Comparison of ENCODE assay signal across 8 cellular contexts in the genomic region with DNA sequence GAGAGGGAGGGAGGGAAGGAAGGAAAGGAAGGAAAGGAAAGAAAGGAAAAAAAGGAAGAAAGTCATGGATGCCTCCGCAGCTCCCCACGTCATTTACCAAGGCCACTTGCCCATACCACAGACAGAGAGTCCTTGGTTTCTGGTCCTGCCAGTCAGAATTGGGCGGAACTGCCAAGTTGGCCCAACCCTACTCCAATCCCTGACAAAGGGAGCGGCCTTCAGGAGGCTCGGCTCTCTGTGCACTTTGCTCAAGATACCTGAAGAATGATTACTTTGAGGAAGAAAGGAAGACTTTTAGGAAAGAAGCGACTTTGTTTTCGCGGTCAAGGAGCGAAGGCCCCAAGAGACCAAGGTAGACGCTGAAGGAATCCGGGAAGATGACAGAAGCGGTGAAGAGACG. TPM values are rescaled to one million over a fixed set of nuclear protein-coding genes. Genes with fewer than 3 reads are reported as not detected.
DNase-seq lines count a peak whose midpoint lies in the region; ATAC-seq and TF ChIP-seq lines count a peak whose summit lies in the region.
"Had no signal": no experiment of that assay in that cellular context is flagged by ENCODE, and none has a peak within 500 bp of the region (broad histone marks: within the 10 kb centered on the region; RNA-seq: fewer than 3 reads in every experiment).

No MANE protein-coding gene starts in this region.

- DNase-seq in PC-9 (no peak), mesothelial cell of epicardium (ENCODE audit: low spot score in 2 of 2, unreplicated experiment in 2 of 2) (no peak), stomach (peak; percentile 43), HuH-7 (ENCODE audit: low spot score) (no peak), NCI-H2029 treated with DMSO at 0.1 percent for 48 hours (lab: John Stamatoyannopoulos, UW) (no peak)

- H3K9me2 ChIP-seq in PC-9 (ENCODE audit: insufficient read depth), result no peaks in the 10 kb centered on the region

- TF ChIP-seq EP300 in stomach (IDR thresholded peaks at IDR 0.05), result no peak

- peaks cover 19% of the 10 kb centered on the region for H3K27me3 Mint-ChIP-seq in mesothelial cell of epicardium (ENCODE audit: low read depth)

- WGBS in stomach, 5 donors, result 27 to 32% (median 28%) methylated on average over 13 of the region's 13 CpGs

- H3K27ac ChIP-seq in PC-9 (no peak overlapping the region), duodenal mucosa (ENCODE audit: low read depth, low read length) (peak overlapping the region; percentile 51), stomach (peak overlapping the region in 2 of 5 donors; percentile 34 to 48)

- no peak overlapping the region for H2AFZ ChIP-seq in PC-9

- no peaks in the 10 kb centered on the region for H3K9me3 Mint-ChIP-seq in mesothelial cell of epicardium

- H3K4me3 Mint-ChIP-seq in mesothelial cell of epicardium, result peak overlapping the region; percentile 66

- peak overlapping the region; percentile 58 to 60 for H3K9ac ChIP-seq in duodenal mucosa (ENCODE audit: low read depth in 1 of 2, low read length in 2 of 2)

- TF ChIP-seq CTCF in PC-9 (conservative IDR thresholded peaks at IDR 0.05) (no peak), mesothelial cell of epicardium (IDR thresholded peaks at IDR 0.05; ENCODE audit: unreplicated experiment) (no peak), stomach (IDR thresholded peaks at IDR 0.05) (no peak)

- H3K4me3 ChIP-seq in PC-9 (no peak overlapping the region; the same call in 1 of the 2 replicates), duodenal mucosa (ENCODE audit: low read depth in 1 of 2, low read length in 2 of 2) (peak overlapping the region; percentile 60 to 68), stomach (peak overlapping the region; percentile 34 to 43 (median 36))

- CTCF ChIA-PET in PC-9 (lab: Charles Lee), result no interaction called here

- H3F3A ChIP-seq in PC-9 (ENCODE audit: insufficient read depth, low read depth), result no peaks in the 10 kb centered on the region

- H3K36me3 Mint-ChIP-seq in mesothelial cell of epicardium, result no peaks in the 10 kb centered on the region

- TF ChIP-seq POLR2A in stomach (IDR thresholded peaks at IDR 0.05), result no peak

- H3K9me3 ChIP-seq in PC-9 (ENCODE audit: insufficient read depth, low read depth), result no peaks in the 10 kb centered on the region
- no peaks in the 10 kb centered on the region for H3K9me3 ChIP-seq in duodenal mucosa (ENCODE audit: control insufficient read depth in 1 of 2, low read length in 2 of 2)
- no peaks in the 10 kb centered on the region for H3K9me3 ChIP-seq in stomach

- H3K4me2 ChIP-seq in PC-9, result peak overlapping the region; percentile 33; the same call in 1 of the 2 replicates

- H3K79me2 ChIP-seq in PC-9 (ENCODE audit: low read depth), result no peaks in the 10 kb centered on the region

- POLR2A ChIA-PET in PC-9 (lab: Charles Lee; ENCODE audit: unreplicated experiment), result no interaction called here

- intact Hi-C loops in PC-9 (cut with micrococcal nuclease; ENCODE audit: unreplicated experiment) (no loop called here), stomach (cut with DNase I; ENCODE audit: low total_unique reads) (no loop called here)

- no TSS peak for BruUV-seq in PC-9 (replicated peaks; lab: Mats Ljungman, UMichigan)

- ATAC-seq in HG02759 (IDR thresholded peaks at IDR 0.05; ENCODE audit: unreplicated experiment), result no peak

- H3K4me1 ChIP-seq in PC-9 (replicated peaks; ENCODE audit: insufficient read depth) (0 out of 2 replicates have a peak, but pooled peaks cover 4% of the 10 kb centered on the region), duodenal mucosa (ENCODE audit: control insufficient read depth in 1 of 2, insufficient read depth in 2 of 2, low read length in 2 of 2) (peaks cover 14% of the 10 kb centered on the region in 2 donors), stomach (peaks cover 0 to 15% (median 12%) of the 10 kb centered on the region in 4 donors)

- peak overlapping the region; percentile 59 for H3K27ac Mint-ChIP-seq in mesothelial cell of epicardium

- H3K27me3 ChIP-seq in PC-9 (ENCODE audit: insufficient read depth, low read depth) (peaks cover 11% of the 10 kb centered on the region; the same call in 1 of the 2 replicates), duodenal mucosa (ENCODE audit: control insufficient read depth in 1 of 2, insufficient read depth in 2 of 2, low read length in 2 of 2) (no peaks in the 10 kb centered on the region), stomach (peaks cover 0 to 30% (median 7%) of the 10 kb centered on the region in 3 donors)

- H4K20me1 ChIP-seq in PC-9 (ENCODE audit: insufficient read depth), result no peaks in the 10 kb centered on the region

- H3K36me3 ChIP-seq in PC-9 (ENCODE audit: low read depth) (no peaks in the 10 kb centered on the region), duodenal mucosa (ENCODE audit: control insufficient read depth in 1 of 2, insufficient read depth in 2 of 2, low read length in 2 of 2) (no peaks in the 10 kb centered on the region), stomach (no peaks in the 10 kb centered on the region)

- H3K4me1 Mint-ChIP-seq in mesothelial cell of epicardium, result peaks cover 16% of the 10 kb centered on the region

RNA-seq across cellular contexts. Expression of a gene that starts 49.1 kb away (rescaled TPM):
- total RNA-seq in PC-9 (2021) (not detected in 2 replicates), mesothelial cell of epicardium (not detected in 3 replicates), stomach (not detected)
- 1 to 10 TPM; 2.8 to 7.3 (median 6.0) TPM for polyA plus RNA-seq in stomach
- total RNA-seq: activated CD8-positive, alpha-beta memory T cell treated with anti-CD3 and anti-CD28 coated beads for 36 hours had no signal

RNA-seq across cellular contexts. Expression of a gene that starts 55.5 kb away (rescaled TPM):
- total RNA-seq in PC-9 (2021) (15.4 and 23.9 TPM in 2 replicates), mesothelial cell of epicardium (1.5 to 1.6 TPM (median 1.5 TPM) in 3 replicates), stomach (1 to 10 TPM in 1 of 5 donors, under 1 TPM in 2, not detected in 2; 0.55 to 2.9 (median 0.87) TPM)
- under 1 TPM; 0.46 to 0.70 (median 0.68) TPM for polyA plus RNA-seq in stomach
